ENCODE assay signal across 23 cellular contexts in genomic region chr5:166625210-166625865, GRCh38.
DNase-seq lines count a peak whose midpoint lies in the region; ATAC-seq, FAIRE-seq and TF ChIP-seq lines count a peak whose summit lies in the region.
"Had no signal": no experiment of that assay in that cellular context is flagged by ENCODE, and none has a peak within 500 bp of the region (broad histone marks: within the 10 kb centered on the region; RNA-seq: fewer than 3 reads in every experiment).

No MANE protein-coding gene starts in this region.

- no peak for FAIRE-seq in astrocyte (lab: Jason Lieb, UNC)
- FAIRE-seq: K562, keratinocyte had no signal

- no peak for ATAC-seq in HG03460 (IDR thresholded peaks at IDR 0.05; ENCODE audit: unreplicated experiment)
- ATAC-seq: activated naive CD8-positive, alpha-beta T cell treated with anti-CD3 and anti-CD28 coated beads, Interleukin-2, amount 50 U/mL, for 24 hours; heart right ventricle; K562 had no signal

- H3K36me3 Mint-ChIP-seq in H9 (ENCODE audit: insufficient read depth in 1 of 3, low read depth in 3 of 3) = peaks cover 0 to 6% (median 2%) of the 10 kb centered on the region in 3 experiments; a peak in 5 of 7 replicates
- no peaks in the 10 kb centered on the region for H3K36me3 Mint-ChIP-seq in astrocyte (ENCODE audit: low read depth, unreplicated experiment)
- no peaks in the 10 kb centered on the region for H3K36me3 Mint-ChIP-seq in activated CD4-positive, alpha-beta memory T cell treated with anti-CD3 and anti-CD28 coated beads for 36 hours
- H3K36me3 Mint-ChIP-seq: CD4-positive, CD25-positive, alpha-beta regulatory T cell; memory B cell had no signal

- H3K27ac Mint-ChIP-seq in H9 (peak overlapping the region; percentile 90 to 92 (median 91); a peak in 5 of 7 replicates), astrocyte (ENCODE audit: unreplicated experiment) (peak overlapping the region; percentile 89)
- no peak overlapping the region for H3K27ac Mint-ChIP-seq in activated CD4-positive, alpha-beta memory T cell treated with anti-CD3 and anti-CD28 coated beads for 36 hours
- H3K27ac Mint-ChIP-seq: activated CD4-positive, alpha-beta T cell treated with anti-CD3 and anti-CD28 coated beads, Interleukin-2, amount 10 ng/mL, durations not matched to agents 24 days and 14 days; activated naive CD8-positive, alpha-beta T cell treated with anti-CD3 and anti-CD28 coated beads, Interleukin-2, amount 50 U/mL, for 24 hours; CD4-positive, CD25-positive, alpha-beta regulatory T cell; memory B cell had no signal

- no peak overlapping the region for H2BK20ac ChIP-seq in H9 (ENCODE audit: low read depth, low read length, poor library complexity, severe bottlenecking)

- H2BK5ac ChIP-seq in H9 (ENCODE audit: insufficient read length, low read length) = no peak overlapping the region
- H2BK5ac ChIP-seq in trophoblast cell (ENCODE audit: low read depth, low read length, poor library complexity) = no peak overlapping the region

- H2BK12ac ChIP-seq in H9 (ENCODE audit: insufficient read length, low read depth, low read length) (no peak overlapping the region), trophoblast cell (ENCODE audit: low read length) (no peak overlapping the region)

- no peak overlapping the region for H2BK15ac ChIP-seq in H9 (ENCODE audit: low read depth, low read length)

- no peak overlapping the region for H4K8ac ChIP-seq in H9 (replicated peaks; ENCODE audit: insufficient read length, low read depth, low read length)
- H4K8ac ChIP-seq in trophoblast cell (ENCODE audit: low read depth, low read length) = no peak overlapping the region

- no peak for TF ChIP-seq CTCF in H9 (conservative IDR thresholded peaks at IDR 0.05)
- no peak for TF ChIP-seq CTCF in astrocyte (IDR thresholded peaks at IDR 0.05; ENCODE audit: insufficient read depth, low read depth, low read length)

- H3K18ac ChIP-seq in H9 (ENCODE audit: insufficient read length, low read depth, low read length) (no peak overlapping the region), trophoblast cell (ENCODE audit: low read length) (no peak overlapping the region)

- H2AFZ ChIP-seq in H9 (ENCODE audit: low read length) (no peak overlapping the region), astrocyte (ENCODE audit: low read depth, low read length) (no peak overlapping the region), trophoblast cell (ENCODE audit: insufficient read depth, low read length, poor library complexity) (no peak overlapping the region)

- no peaks in the 10 kb centered on the region for H3K79me1 ChIP-seq in H9 (ENCODE audit: insufficient read depth, low read depth, low read length, poor library complexity, severe bottlenecking)
- H3K79me1 ChIP-seq in trophoblast cell (ENCODE audit: low read length) = no peaks in the 10 kb centered on the region

- H4K5ac ChIP-seq in H9 (ENCODE audit: insufficient read length, low read depth, low read length) = no peak overlapping the region

- intact Hi-C loops in activated CD4-positive, alpha-beta memory T cell treated with anti-CD3 and anti-CD28 coated beads for 36 hours (cut with micrococcal nuclease) = no loop called here

- H3K9ac ChIP-seq in H9 (ENCODE audit: extremely low read depth, insufficient read length, low read length) (no peak overlapping the region), astrocyte (ENCODE audit: low read length) (no peak overlapping the region), iPS-20b (ENCODE audit: low read depth, low read length) (peak overlapping the region; percentile 3; the same call in 1 of the 2 replicates), trophoblast cell (ENCODE audit: low read length) (no peak overlapping the region)

- H3K27me3 ChIP-seq in H9 (ENCODE audit: insufficient read depth, low read length) (no peaks in the 10 kb centered on the region), astrocyte (ENCODE audit: insufficient read depth, low read length) (no peaks in the 10 kb centered on the region), iPS-20b (ENCODE audit: insufficient read depth, low read length) (no peaks in the 10 kb centered on the region), trophoblast cell (ENCODE audit: insufficient read depth, low read length) (no peaks in the 10 kb centered on the region)
- H3K27me3 ChIP-seq: cardiac muscle cell, heart right ventricle, uterus had no signal

- no peak overlapping the region for H4K12ac ChIP-seq in trophoblast cell (ENCODE audit: low read depth, low read length)

- POLR2A ChIA-PET in activated CD4-positive, alpha-beta memory T cell treated with anti-CD3 and anti-CD28 coated beads for 36 hours (lab: Charles Lee) = no interaction called here

- no peak overlapping the region for H3K56ac ChIP-seq in H9 (ENCODE audit: insufficient read length, low read depth, low read length)

- H2AK5ac ChIP-seq in H9 (ENCODE audit: insufficient read length, low read length) (no peak overlapping the region), trophoblast cell (ENCODE audit: low read length) (no peak overlapping the region)

- no peak for DNase-seq in H9
- peak; percentile 48 for DNase-seq in astrocyte (ENCODE audit: low read depth)
- peak in 1 of 2 donors; percentile 2 for DNase-seq in trophoblast cell
- no peak for DNase-seq in activated CD4-positive, alpha-beta memory T cell treated with anti-CD3 and anti-CD28 coated beads for 36 hours
- no peak for DNase-seq in NCI-H2081 treated with DMSO at 0.1 percent for 48 hours (lab: John Stamatoyannopoulos, UW)
- no peak for DNase-seq in AG08395 (ENCODE audit: low spot score)
- DNase-seq: activated CD4-positive, alpha-beta T cell treated with anti-CD3 and anti-CD28 coated beads, Interleukin-2, amount 10 ng/mL, durations not matched to agents 24 days and 14 days; activated CD8-positive, alpha-beta memory T cell treated with anti-CD3 and anti-CD28 coated beads, Interleukin-2, amount 50 U/mL, for 4 hours; activated naive CD8-positive, alpha-beta T cell treated with anti-CD3 and anti-CD28 coated beads, Interleukin-2, amount 50 U/mL, for 24 hours; CD4-positive, CD25-positive, alpha-beta regulatory T cell; DMS153; heart right ventricle; NCI-H1930; RPMI8226; stimulated activated CD8-positive, alpha-beta memory T cell treated with anti-CD3 and anti-CD28 coated beads, Interleukin-4, amount 100 ng/mL, for 48 hours; substantia nigra; uterus had no signal

- H3K4me1 Mint-ChIP-seq in H9 (peaks cover 19% of the 10 kb centered on the region in 2 experiments), astrocyte (ENCODE audit: low read depth, unreplicated experiment) (peaks cover 23% of the 10 kb centered on the region)
- H3K4me1 Mint-ChIP-seq in activated CD4-positive, alpha-beta memory T cell treated with anti-CD3 and anti-CD28 coated beads for 36 hours (ENCODE audit: low read depth) = no peaks in the 10 kb centered on the region
- H3K4me1 Mint-ChIP-seq: activated CD4-positive, alpha-beta T cell treated with anti-CD3 and anti-CD28 coated beads, Interleukin-2, amount 10 ng/mL, durations not matched to agents 24 days and 14 days; activated naive CD8-positive, alpha-beta T cell treated with anti-CD3 and anti-CD28 coated beads, Interleukin-2, amount 50 U/mL, for 24 hours; CD4-positive, CD25-positive, alpha-beta regulatory T cell; memory B cell had no signal

- WGBS in H9 (ENCODE audit: extremely low coverage, insufficient read length, low lambda C conversion rate) = no CpG with 5 or more reads among the region's 6 CpGs
- WGBS in trophoblast cell (ENCODE audit: extremely low coverage, insufficient coverage, insufficient read length) = no CpG with 5 or more reads among the region's 6 CpGs

- H3K27me3 Mint-ChIP-seq in H9 (ENCODE audit: low read depth) = no peaks in the 10 kb centered on the region
- no peaks in the 10 kb centered on the region for H3K27me3 Mint-ChIP-seq in astrocyte (ENCODE audit: low read depth, unreplicated experiment)
- no peaks in the 10 kb centered on the region for H3K27me3 Mint-ChIP-seq in activated CD4-positive, alpha-beta memory T cell treated with anti-CD3 and anti-CD28 coated beads for 36 hours
- H3K27me3 Mint-ChIP-seq: activated CD4-positive, alpha-beta T cell treated with anti-CD3 and anti-CD28 coated beads, Interleukin-2, amount 10 ng/mL, durations not matched to agents 24 days and 14 days; activated naive CD8-positive, alpha-beta T cell treated with anti-CD3 and anti-CD28 coated beads, Interleukin-2, amount 50 U/mL, for 24 hours; CD4-positive, CD25-positive, alpha-beta regulatory T cell; memory B cell had no signal

- H3K4me3 ChIP-seq in astrocyte (ENCODE audit: insufficient read depth, low read depth, low read length) (no peak overlapping the region), iPS-20b (ENCODE audit: low read length) (peak overlapping the region; percentile 26; the same call in 1 of the 2 replicates), trophoblast cell (ENCODE audit: low read depth, low read length) (no peak overlapping the region)
- H3K4me3 ChIP-seq: cardiac muscle cell, heart right ventricle, K562, uterus had no signal

- peaks cover 4% of the 10 kb centered on the region; the same call in 1 of the 2 replicates for H3K4me1 ChIP-seq in H9 (ENCODE audit: insufficient read depth, low read length)
- H3K4me1 ChIP-seq in astrocyte (ENCODE audit: insufficient read depth, low read length) = peaks cover 3% of the 10 kb centered on the region
- peaks cover 20% of the 10 kb centered on the region for H3K4me1 ChIP-seq in iPS-20b (ENCODE audit: insufficient read depth, low read length)
- no peaks in the 10 kb centered on the region for H3K4me1 ChIP-seq in trophoblast cell (ENCODE audit: control insufficient read depth in 1 of 2, insufficient read depth in 2 of 2, low read length in 2 of 2)
- H3K4me1 ChIP-seq: heart right ventricle, uterus had no signal

- H3K4me3 Mint-ChIP-seq in H9 = no peak overlapping the region
- no peak overlapping the region for H3K4me3 Mint-ChIP-seq in astrocyte (ENCODE audit: unreplicated experiment)
- H3K4me3 Mint-ChIP-seq in activated CD4-positive, alpha-beta memory T cell treated with anti-CD3 and anti-CD28 coated beads for 36 hours = no peak overlapping the region
- H3K4me3 Mint-ChIP-seq: activated CD4-positive, alpha-beta T cell treated with anti-CD3 and anti-CD28 coated beads, Interleukin-2, amount 10 ng/mL, durations not matched to agents 24 days and 14 days; activated naive CD8-positive, alpha-beta T cell treated with anti-CD3 and anti-CD28 coated beads, Interleukin-2, amount 50 U/mL, for 24 hours; CD4-positive, CD25-positive, alpha-beta regulatory T cell; memory B cell had no signal

- H3K27ac ChIP-seq in H9 (ENCODE audit: insufficient read length, low read depth, low read length) = no peak overlapping the region
- no peak overlapping the region for H3K27ac ChIP-seq in astrocyte (ENCODE audit: low read depth, low read length)
- H3K27ac ChIP-seq in iPS-20b (ENCODE audit: low read length) = peak overlapping the region; percentile 8
- peak overlapping the region; percentile 85 for H3K27ac ChIP-seq in trophoblast cell (ENCODE audit: low read depth, low read length)
- H3K27ac ChIP-seq: cardiac muscle cell, heart right ventricle, uterus had no signal

- H3K14ac ChIP-seq in H9 (ENCODE audit: insufficient read depth, low read length) (no peak overlapping the region), trophoblast cell (ENCODE audit: low read length) (no peak overlapping the region)

- CTCF ChIA-PET in activated CD4-positive, alpha-beta memory T cell treated with anti-CD3 and anti-CD28 coated beads for 36 hours (lab: Charles Lee) = no interaction called here

- H3K23me2 ChIP-seq in H9 (ENCODE audit: insufficient read length, low read depth, low read length, poor library complexity, severe bottlenecking) = no peaks in the 10 kb centered on the region

- H3K4me2 ChIP-seq in H9 (ENCODE audit: insufficient read depth, insufficient read length, low read length) = no peak overlapping the region
- no peak overlapping the region for H3K4me2 ChIP-seq in astrocyte (ENCODE audit: low read length)
- no peak overlapping the region for H3K4me2 ChIP-seq in trophoblast cell (ENCODE audit: low read length)

- no peak overlapping the region for H3K23ac ChIP-seq in H9 (ENCODE audit: insufficient read length, low read depth, low read length)
- H3K23ac ChIP-seq in trophoblast cell (ENCODE audit: low read length) = no peak overlapping the region

- no peak overlapping the region for H4K91ac ChIP-seq in H9 (ENCODE audit: insufficient read length, low read depth, low read length)
- no peak overlapping the region for H4K91ac ChIP-seq in trophoblast cell (ENCODE audit: low read depth, low read length)

- H3K9me3 Mint-ChIP-seq in H9 (peaks cover 0 to 7% of the 10 kb centered on the region in 2 experiments; a peak in 2 of 5 replicates), astrocyte (ENCODE audit: unreplicated experiment) (no peaks in the 10 kb centered on the region)
- peaks cover 16% of the 10 kb centered on the region for H3K9me3 Mint-ChIP-seq in activated CD4-positive, alpha-beta memory T cell treated with anti-CD3 and anti-CD28 coated beads for 36 hours
- H3K9me3 Mint-ChIP-seq: activated CD4-positive, alpha-beta T cell treated with anti-CD3 and anti-CD28 coated beads, Interleukin-2, amount 10 ng/mL, durations not matched to agents 24 days and 14 days had no signal

- H3K9me3 ChIP-seq in H9 (ENCODE audit: control insufficient read depth, low read depth, low read length) (no peaks in the 10 kb centered on the region), astrocyte (ENCODE audit: insufficient read depth, low read depth, low read length) (no peaks in the 10 kb centered on the region), iPS-20b (ENCODE audit: insufficient read depth, low read depth, low read length) (no peaks in the 10 kb centered on the region), trophoblast cell (ENCODE audit: insufficient read depth, low read depth, low read length) (no peaks in the 10 kb centered on the region)
- H3K9me3 ChIP-seq: uterus had no signal

- H3K79me2 ChIP-seq in H9 (ENCODE audit: insufficient read depth, low read length) = no peaks in the 10 kb centered on the region
- no peaks in the 10 kb centered on the region for H3K79me2 ChIP-seq in astrocyte (ENCODE audit: insufficient read depth, low read length)
- no peaks in the 10 kb centered on the region for H3K79me2 ChIP-seq in trophoblast cell (ENCODE audit: control insufficient read depth, insufficient read depth, low read length, poor library complexity)

- H2BK120ac ChIP-seq in H9 (ENCODE audit: low read depth, low read length, poor library complexity, severe bottlenecking) (no peak overlapping the region), trophoblast cell (ENCODE audit: insufficient read depth, low read length, poor library complexity) (no peak overlapping the region)

- H4K20me1 ChIP-seq in H9 (ENCODE audit: control insufficient read depth, insufficient read depth, insufficient read length) = no peaks in the 10 kb centered on the region
- H4K20me1 ChIP-seq in astrocyte (ENCODE audit: insufficient read depth, low read length) = no peaks in the 10 kb centered on the region

- H3K4ac ChIP-seq in H9 (ENCODE audit: low read depth, low read length) = no peak overlapping the region
- H3K4ac ChIP-seq in trophoblast cell (ENCODE audit: low read depth, low read length) = no peak overlapping the region

- H3T11ph ChIP-seq in H9 (ENCODE audit: low read length) = no peak overlapping the region

- H3K36me3 ChIP-seq in astrocyte (ENCODE audit: insufficient read depth, low read length) = no peaks in the 10 kb centered on the region
- H3K36me3 ChIP-seq in iPS-20b (ENCODE audit: insufficient read depth, low read depth, low read length) = no peaks in the 10 kb centered on the region
- no peaks in the 10 kb centered on the region for H3K36me3 ChIP-seq in trophoblast cell (ENCODE audit: control insufficient read depth in 1 of 2, insufficient read depth in 2 of 2, low read length in 2 of 2)
- H3K36me3 ChIP-seq: cardiac muscle cell, heart right ventricle, uterus had no signal

Comparison
In these comparisons a context has a peak if more than half of its experiments do, and no peak if none do; other contexts are left out.
1. H3K27ac ChIP-seq: peak in iPS-20b (single experiment) and trophoblast cell (single experiment); none in H9 (single experiment) and astrocyte (single experiment).